ENCODE assay signal across 16 cellular contexts in genomic region chr19:17202713-17203112, GRCh38. TPM values are rescaled to one million over a fixed set of nuclear protein-coding genes. Genes with fewer than 3 reads are reported as not detected.
DNase-seq lines count a peak whose midpoint lies in the region; ATAC-seq, FAIRE-seq and TF ChIP-seq lines count a peak whose summit lies in the region.
"Had no signal": no experiment of that assay in that cellular context is flagged by ENCODE, and none has a peak within 500 bp of the region (broad histone marks: within the 10 kb centered on the region; RNA-seq: fewer than 3 reads in every experiment).

No MANE protein-coding gene starts in this region.

- H3K36me3 Mint-ChIP-seq in IgD-negative memory B cell, result peaks cover 8% of the 10 kb centered on the region
- H3K36me3 Mint-ChIP-seq in stimulated activated naive B cell treated with anti-CD40 and anti-IgM and Interleukin-4, amounts not matched to agents 10 μg/mL and 1 μg/mL and 100 μg/mL, for 72 hours, result peaks cover 68 to 79% of the 10 kb centered on the region in 2 donors

- H3K9me3 Mint-ChIP-seq in IgD-negative memory B cell, result no peaks in the 10 kb centered on the region
- H3K9me3 Mint-ChIP-seq in stimulated activated naive B cell treated with anti-CD40 and anti-IgM and Interleukin-4, amounts not matched to agents 10 μg/mL and 1 μg/mL and 100 μg/mL, for 72 hours, result no peaks in the 10 kb centered on the region
- H3K9me3 Mint-ChIP-seq: CD4-positive, alpha-beta T cell had no signal

- H3K4me2 ChIP-seq in H1 (ENCODE audit: insufficient read depth in 1 of 2, low read depth in 2 of 2, low read length in 2 of 2) (no peak overlapping the region), osteoblast (ENCODE audit: insufficient read depth, low read length) (no peak overlapping the region)

- DNase-seq in H1 (ENCODE audit: low read depth in 1 of 2, low spot score in 2 of 2) (no peak), osteoblast (ENCODE audit: insufficient read length, low spot score, missing footprints) (peak; percentile 50), NCI-H748 treated with DMSO at 0.1 percent for 48 hours (lab: John Stamatoyannopoulos, UW) (no peak), NCI-H524 treated with DMSO at 0.1 percent for 48 hours (lab: John Stamatoyannopoulos, UW) (no peak)
- DNase-seq in stimulated activated naive B cell treated with anti-CD40 and anti-IgM and Interleukin-4, amounts not matched to agents 10 μg/mL and 1 μg/mL and 100 μg/mL, for 72 hours, result no peak
- DNase-seq in NK-92 treated with Interleukin-12 subunit alpha and Interleukin-12 subunit beta, amount 100 ng/mL, for 24 hours (lab: John Stamatoyannopoulos, UW), result no peak
- DNase-seq: C1 segment of cervical spinal cord; Calu3; CD4-positive, alpha-beta T cell; DMS 273 treated with DMSO at 0.1 percent for 48 hours had no signal

- H2BK12ac ChIP-seq in H1 (ENCODE audit: low read depth, low read length), result no peak overlapping the region

- H2BK120ac ChIP-seq in H1 (replicated peaks; ENCODE audit: low read depth, low read length), result no peak overlapping the region

- no peak for TF ChIP-seq RAD21 in H1 (IDR thresholded peaks at IDR 0.05 in 1 of 2, conservative IDR thresholded peaks at IDR 0.05 in 1 of 2; ENCODE audit: low read depth in 2 of 2, low read length in 2 of 2)

- no peak overlapping the region for H3K27ac ChIP-seq in H1 (ENCODE audit: low read depth, low read length)
- no peak overlapping the region for H3K27ac ChIP-seq in osteoblast (ENCODE audit: low read depth, low read length)
- H3K27ac ChIP-seq: GM23248, HL-60 had no signal

- H3K36me3 ChIP-seq in H1 (ENCODE audit: control insufficient read depth in 2 of 4, insufficient read depth in 4 of 4, low read length in 3 of 4), result peaks cover 0 to 34% (median 17%) of the 10 kb centered on the region in 4 experiments; a peak in 7 of 8 replicates
- H3K36me3 ChIP-seq in osteoblast (ENCODE audit: insufficient read depth, low read length), result peaks cover 79% of the 10 kb centered on the region

- peaks cover 0 to 2% (median 0%) of the 10 kb centered on the region in 3 donors for H3K4me1 Mint-ChIP-seq in IgD-negative memory B cell
- peaks cover 7% of the 10 kb centered on the region in 2 donors for H3K4me1 Mint-ChIP-seq in stimulated activated naive B cell treated with anti-CD40 and anti-IgM and Interleukin-4, amounts not matched to agents 10 μg/mL and 1 μg/mL and 100 μg/mL, for 72 hours

- H3K14ac ChIP-seq in H1 (ENCODE audit: insufficient read length), result no peak overlapping the region

- no peaks in the 10 kb centered on the region for H3K23me2 ChIP-seq in H1 (ENCODE audit: low read depth, low read length)

- no peaks in the 10 kb centered on the region for H3K27me3 Mint-ChIP-seq in IgD-negative memory B cell
- H3K27me3 Mint-ChIP-seq in stimulated activated naive B cell treated with anti-CD40 and anti-IgM and Interleukin-4, amounts not matched to agents 10 μg/mL and 1 μg/mL and 100 μg/mL, for 72 hours, result no peaks in the 10 kb centered on the region
- H3K27me3 Mint-ChIP-seq: B cell; CD4-positive, alpha-beta T cell had no signal

- no peak overlapping the region for H3K18ac ChIP-seq in H1 (ENCODE audit: extremely low read depth, low read length)

- no peak for ATAC-seq in stimulated activated naive B cell treated with anti-CD40 and anti-IgM and Interleukin-4, amounts not matched to agents 10 μg/mL and 1 μg/mL and 100 μg/mL, for 72 hours (replicated peaks)

- CTCF ChIA-PET in H1 (lab: Charles Lee; ENCODE audit: partially characterized antibody), result interaction anchor here (0.6 to 1.8 kb wide), 2 partner anchors 11 to 76 kb away, joined by 3 to 5 read pairs; no protein-coding TSS in a partner anchor

- H3K79me2 ChIP-seq in H1 (ENCODE audit: control insufficient read depth in 1 of 2, insufficient read depth in 2 of 2, low read length in 2 of 2) (no peaks in the 10 kb centered on the region), osteoblast (ENCODE audit: insufficient read depth, low read length) (no peaks in the 10 kb centered on the region)

- H3K4ac ChIP-seq in H1 (replicated peaks; ENCODE audit: insufficient read length, low read depth, low read length), result no peak overlapping the region

- H3K9ac ChIP-seq in H1 (replicated peaks in 1 of 4; ENCODE audit: extremely low read depth in 1 of 4, low read depth in 3 of 4, low read length in 3 of 4), result no peak overlapping the region
- H3K9ac ChIP-seq: GM23248 had no signal

- no peak for TF ChIP-seq EP300 in H1 (IDR thresholded peaks at IDR 0.05; ENCODE audit: borderline replicate concordance in 1 of 2, low read depth in 2 of 2, low read length in 2 of 2)

- H4K20me1 ChIP-seq in H1 (replicated peaks in 1 of 2; ENCODE audit: control insufficient read depth in 1 of 2, insufficient read depth in 2 of 2, low read length in 2 of 2) (peaks cover 0 to 2% of the 10 kb centered on the region in 2 experiments), osteoblast (ENCODE audit: insufficient read depth, low read length) (peaks cover 6% of the 10 kb centered on the region)

- no peak overlapping the region for H4K91ac ChIP-seq in H1 (replicated peaks; ENCODE audit: insufficient read length, low read length)

- H4K8ac ChIP-seq in H1 (ENCODE audit: extremely low read depth, insufficient read depth, low read length), result peak overlapping the region; percentile 41; the same call in 1 of the 2 replicates

- no peak for FAIRE-seq in H1 (lab: Jason Lieb, UNC)
- FAIRE-seq: A204.1, GM18507 had no signal

- no peak overlapping the region for H3K4me3 Mint-ChIP-seq in IgD-negative memory B cell
- no peak overlapping the region for H3K4me3 Mint-ChIP-seq in stimulated activated naive B cell treated with anti-CD40 and anti-IgM and Interleukin-4, amounts not matched to agents 10 μg/mL and 1 μg/mL and 100 μg/mL, for 72 hours
- H3K4me3 Mint-ChIP-seq: B cell; CD4-positive, alpha-beta T cell had no signal

- no peak overlapping the region for H2BK15ac ChIP-seq in H1 (ENCODE audit: low read length)

- H3K23ac ChIP-seq in H1 (ENCODE audit: insufficient read length), result no peak overlapping the region

- TF ChIP-seq CTCF in H1 (IDR thresholded peaks at IDR 0.05; ENCODE audit: control extremely low read depth in 1 of 3, insufficient read depth in 1 of 3, low read depth in 1 of 3, low read length in 3 of 3), result no peak
- TF ChIP-seq CTCF in osteoblast (IDR thresholded peaks at IDR 0.05; ENCODE audit: extremely low read depth, low read depth, low read length), result no peak

- H3K9me3 ChIP-seq in H1 (ENCODE audit: insufficient read depth in 2 of 2, low read depth in 1 of 2, low read length in 1 of 2), result no peaks in the 10 kb centered on the region
- H3K9me3 ChIP-seq in osteoblast (ENCODE audit: low read depth, low read length), result no peaks in the 10 kb centered on the region

- H4K5ac ChIP-seq in H1 (ENCODE audit: insufficient read length, low read depth, low read length), result no peak overlapping the region

- H2AFZ ChIP-seq in H1 (ENCODE audit: low read length), result no peak overlapping the region
- no peak overlapping the region for H2AFZ ChIP-seq in osteoblast (ENCODE audit: low read length)
- H2AFZ ChIP-seq: GM23248 had no signal

- no peak overlapping the region for H2AK5ac ChIP-seq in H1 (ENCODE audit: low read depth, low read length)

- no peak overlapping the region for H2BK20ac ChIP-seq in H1 (ENCODE audit: low read length)

- H3K56ac ChIP-seq in H1 (replicated peaks; ENCODE audit: insufficient read length, low read depth, low read length), result no peak overlapping the region

- H2BK5ac ChIP-seq in H1 (ENCODE audit: low read depth, low read length), result no peak overlapping the region

- H3K27me3 ChIP-seq in H1 (replicated peaks in 1 of 4; ENCODE audit: control insufficient read depth in 3 of 4, extremely low read depth in 1 of 4, insufficient read depth in 3 of 4, low read length in 3 of 4) (no peaks in the 10 kb centered on the region), osteoblast (ENCODE audit: insufficient read depth, low read length) (no peaks in the 10 kb centered on the region)

- H3K79me1 ChIP-seq in H1 (ENCODE audit: low read depth, low read length), result no peaks in the 10 kb centered on the region

- no peak for TF ChIP-seq POLR2A in H1 (IDR thresholded peaks at IDR 0.05; ENCODE audit: control extremely low read depth in 1 of 2, low read depth in 2 of 2, low read length in 2 of 2)

- POLR2A ChIA-PET in H1 (lab: Charles Lee; ENCODE audit: partially characterized antibody), result no interaction called here

- WGBS in H1 (ENCODE audit: extremely low coverage in 1 of 2, insufficient coverage in 1 of 2, insufficient read length in 1 of 2, insufficient replicate concordance in 2 of 2, low coverage in 1 of 2, low lambda C conversion rate in 2 of 2, missing lambda C conversion rate in 1 of 2), 2 experiments, result 91% methylated on average over 11 of the region's 17 CpGs; no CpG with 5 or more reads in 1 of the 2 experiments

- H3K27ac Mint-ChIP-seq in IgD-negative memory B cell, result peak overlapping the region in 2 of 3 donors; percentile 31 to 53
- H3K27ac Mint-ChIP-seq in stimulated activated naive B cell treated with anti-CD40 and anti-IgM and Interleukin-4, amounts not matched to agents 10 μg/mL and 1 μg/mL and 100 μg/mL, for 72 hours, result peak overlapping the region; percentile 39
- H3K27ac Mint-ChIP-seq: B cell; CD4-positive, alpha-beta T cell had no signal

- H3K4me3 ChIP-seq in H1 (ENCODE audit: extremely low read depth in 1 of 4, insufficient read depth in 2 of 4, low read depth in 3 of 4, low read length in 4 of 4) (no peak overlapping the region), osteoblast (ENCODE audit: insufficient read depth, low read length) (no peak overlapping the region)
- H3K4me3 ChIP-seq: GM23248 had no signal

- H3K4me1 ChIP-seq in H1 (replicated peaks in 1 of 4; ENCODE audit: control insufficient read depth in 3 of 4, insufficient read depth in 4 of 4, low read length in 3 of 4) (no peaks in the 10 kb centered on the region), osteoblast (ENCODE audit: insufficient read depth, low read length) (no peaks in the 10 kb centered on the region)

RNA-seq across cellular contexts. Expression of gene USE1, which starts 12.4 kb away (rescaled TPM):
- polyA plus RNA-seq in IgD-negative memory B cell, result 52.5 TPM
- total RNA-seq in H1 (2021; fragmentation: NEBNext Ultra II Directional; extraction: Animal tissue kit (Norgen Biotek cat#: 25700)), result 8.7 and 11.8 TPM in 2 replicates
- 13.9 and 16.6 TPM in 2 replicates for polyA plus RNA-seq in H1 (2011; rRNA removed)
- 19.7 TPM for polyA plus RNA-seq in H1 (2011; cell fraction: cytosol; rRNA removed)
- polyA plus RNA-seq in H1 (2011; cell fraction: nucleus; rRNA removed), result 16.0 TPM
- 10.9 to 16.2 TPM (median 13.0 TPM) in 4 replicates for polyA plus RNA-seq in H1 (2012, experiment 1 of 2)
- 11.7 TPM for polyA plus RNA-seq in H1 (2012, experiment 2 of 2)
- 10.2 TPM for polyA plus RNA-seq in H1 (2013, experiment 1 of 2)
- polyA plus RNA-seq in H1 (2013, experiment 2 of 2), result 7.4 TPM
- 8.4 and 9.5 TPM in 2 replicates for polyA minus RNA-seq in H1 (2011; rRNA and poly(A)+ RNA removed)
- polyA minus RNA-seq in H1 (2011; cell fraction: cytosol; rRNA and poly(A)+ RNA removed), result 6.9 TPM
- polyA minus RNA-seq in H1 (2011; cell fraction: nucleus; rRNA and poly(A)+ RNA removed), result 9.6 TPM
- 22.4 and 25.7 TPM in 2 replicates for total RNA-seq in osteoblast

RNA-seq across cellular contexts. Expression of gene OCEL1, which starts 23.3 kb away (rescaled TPM):
- polyA plus RNA-seq in IgD-negative memory B cell, result 46.0 TPM
- 32.1 and 32.6 TPM in 2 replicates for total RNA-seq in H1 (2021; fragmentation: NEBNext Ultra II Directional; extraction: Animal tissue kit (Norgen Biotek cat#: 25700))
- polyA plus RNA-seq in H1 (2011; rRNA removed), result 13.3 and 20.2 TPM in 2 replicates
- 16.3 TPM for polyA plus RNA-seq in H1 (2011; cell fraction: cytosol; rRNA removed)
- 22.8 TPM for polyA plus RNA-seq in H1 (2011; cell fraction: nucleus; rRNA removed)
- polyA plus RNA-seq in H1 (2012, experiment 1 of 2), result 19.9 to 30.6 TPM (median 26.6 TPM) in 4 replicates
- polyA plus RNA-seq in H1 (2012, experiment 2 of 2), result 97.2 TPM
- polyA plus RNA-seq in H1 (2013, experiment 1 of 2), result 47.9 TPM
- 47.4 TPM for polyA plus RNA-seq in H1 (2013, experiment 2 of 2)
- 3.2 and 5.0 TPM in 2 replicates for polyA minus RNA-seq in H1 (2011; rRNA and poly(A)+ RNA removed)
- 10.0 TPM for polyA minus RNA-seq in H1 (2011; cell fraction: cytosol; rRNA and poly(A)+ RNA removed)
- polyA minus RNA-seq in H1 (2011; cell fraction: nucleus; rRNA and poly(A)+ RNA removed), result 10.5 TPM
- total RNA-seq in osteoblast, result 2.4 and 3.3 TPM in 2 replicates

RNA-seq across cellular contexts. Expression of gene NR2F6, which starts 43.0 kb away (rescaled TPM):
- 1.3 TPM for polyA plus RNA-seq in IgD-negative memory B cell
- total RNA-seq in H1 (2021; fragmentation: NEBNext Ultra II Directional; extraction: Animal tissue kit (Norgen Biotek cat#: 25700)), result 114 and 121 TPM in 2 replicates
- 99.7 and 147 TPM in 2 replicates for polyA plus RNA-seq in H1 (2011; rRNA removed)
- polyA plus RNA-seq in H1 (2011; cell fraction: cytosol; rRNA removed), result 99.1 TPM
- polyA plus RNA-seq in H1 (2011; cell fraction: nucleus; rRNA removed), result 109 TPM
- 37.1 to 70.0 TPM (median 67.4 TPM) in 4 replicates for polyA plus RNA-seq in H1 (2012, experiment 1 of 2)
- polyA plus RNA-seq in H1 (2012, experiment 2 of 2), result 49.4 TPM
- 80.9 TPM for polyA plus RNA-seq in H1 (2013, experiment 1 of 2)
- polyA plus RNA-seq in H1 (2013, experiment 2 of 2), result 80.6 TPM
- polyA minus RNA-seq in H1 (2011; rRNA and poly(A)+ RNA removed), result 13.6 and 23.1 TPM in 2 replicates
- polyA minus RNA-seq in H1 (2011; cell fraction: cytosol; rRNA and poly(A)+ RNA removed), result 72.8 TPM
- 43.6 TPM for polyA minus RNA-seq in H1 (2011; cell fraction: nucleus; rRNA and poly(A)+ RNA removed)
- total RNA-seq in osteoblast, result 29.5 and 32.2 TPM in 2 replicates
